Comparison of ENCODE assay signal across 8 cellular contexts in genomic region chr10:69696073-69696731, GRCh38.
DNase-seq lines count a peak whose midpoint lies in the region; ATAC-seq and TF ChIP-seq lines count a peak whose summit lies in the region.

No MANE protein-coding gene starts in this region.

- H3K27ac ChIP-seq in psoas muscle: no peak overlapping the region

- H3K9me3 ChIP-seq in psoas muscle: no peaks in the 10 kb centered on the region

- ATAC-seq in psoas muscle: peak; percentile 30 to 65 (median 58)
- ATAC-seq in GM21423 (IDR thresholded peaks at IDR 0.05; ENCODE audit: unreplicated experiment): no peak
- no peak for ATAC-seq in HG02763 (IDR thresholded peaks at IDR 0.05; ENCODE audit: unreplicated experiment)

- 62 to 66% (median 66%) methylated on average over 9 of the region's 9 CpGs for WGBS in psoas muscle, 3 donors

- H3K36me3 ChIP-seq in psoas muscle (ENCODE audit: insufficient read depth in 1 of 2, low read depth in 1 of 2): no peaks in the 10 kb centered on the region

- intact Hi-C loops in psoas muscle (cut with DNase I): no loop called here

- no peaks in the 10 kb centered on the region for H3K27me3 ChIP-seq in psoas muscle (ENCODE audit: insufficient read depth in 3 of 3, low read length in 2 of 3)

- no peak overlapping the region for H3K4me3 ChIP-seq in fibroblast of mammary gland (ENCODE audit: control insufficient read depth, low read depth, low read length)
- no peak overlapping the region for H3K4me3 ChIP-seq in psoas muscle

- TF ChIP-seq CTCF in fibroblast of mammary gland (conservative IDR thresholded peaks at IDR 0.05; ENCODE audit: control insufficient read depth, insufficient read depth, low read depth, low read length): peak; percentile 56
- peak; percentile 40 for TF ChIP-seq CTCF in psoas muscle (IDR thresholded peaks at IDR 0.05)

- DNase-seq in AG20443 (ENCODE audit: low spot score) (peak; percentile 89), GOT3 (lab: John Stamatoyannopoulos, UW) (peak; percentile 23), RPMI7951 (ENCODE audit: low read depth) (peak; percentile 86), fibroblast of mammary gland (ENCODE audit: low read depth) (peak; percentile 73), psoas muscle (no peak)
- DNase-seq in NK-92 treated with Interleukin-12 subunit alpha and Interleukin-12 subunit beta, amount 100 ng/mL, for 24 hours (lab: John Stamatoyannopoulos, UW): no peak

- no peaks in the 10 kb centered on the region for H3K4me1 ChIP-seq in psoas muscle

Comparison
In these comparisons a context has a peak if more than half of its experiments do, and no peak if none do; other contexts are left out.
1. DNase-seq: peak in AG20443 (single experiment), GOT3 (single experiment), RPMI7951 (single experiment) and fibroblast of mammary gland (single experiment); none in psoas muscle (0 of 2) and NK-92 treated with Interleukin-12 subunit alpha and Interleukin-12 subunit beta, amount 100 ng/mL, for 24 hours (single experiment).
2. ATAC-seq: peak in psoas muscle (4 of 4); none in GM21423 (single experiment) and HG02763 (single experiment).